Comparison of ENCODE assay signal across 13 cellular contexts in genomic region chr15:63999177-63999576, GRCh38. TPM values are rescaled to one million over a fixed set of nuclear protein-coding genes. Genes with fewer than 3 reads are reported as not detected.
DNase-seq lines count a peak whose midpoint lies in the region; ATAC-seq and TF ChIP-seq lines count a peak whose summit lies in the region.
"Had no signal": no experiment of that assay in that cellular context is flagged by ENCODE, and none has a peak within 500 bp of the region (broad histone marks: within the 10 kb centered on the region; RNA-seq: fewer than 3 reads in every experiment).

No MANE protein-coding gene starts in this region.

- H3K4me1 ChIP-seq in gastroesophageal sphincter (peaks cover 0 to 14% (median 0%) of the 10 kb centered on the region in 3 donors), ovary (ENCODE audit: insufficient read depth) (peaks cover 8% of the 10 kb centered on the region)

- no peaks in the 10 kb centered on the region for H3K9me3 Mint-ChIP-seq in activated naive CD4-positive, alpha-beta T cell treated with anti-CD3 and anti-CD28 coated beads, Interleukin-2, amount 50 U/mL, for 72 hours
- H3K9me3 Mint-ChIP-seq: stimulated activated naive CD8-positive, alpha-beta T cell treated with anti-CD3 and anti-CD28 coated beads, Interleukin-15, Interleukin-2, amounts not matched to agents 100 ng/mL and 50 ng/mL, for 24 hours had no signal

- H3K27ac Mint-ChIP-seq in activated naive CD4-positive, alpha-beta T cell treated with anti-CD3 and anti-CD28 coated beads, Interleukin-2, amount 50 U/mL, for 72 hours = no peak overlapping the region
- H3K27ac Mint-ChIP-seq: stimulated activated naive CD8-positive, alpha-beta T cell treated with anti-CD3 and anti-CD28 coated beads, Interleukin-15, Interleukin-2, amounts not matched to agents 100 ng/mL and 50 ng/mL, for 24 hours had no signal

- TF ChIP-seq EP300 in gastroesophageal sphincter (IDR thresholded peaks at IDR 0.05) (no peak), ovary (IDR thresholded peaks at IDR 0.05) (no peak)

- TF ChIP-seq CTCF in gastroesophageal sphincter (IDR thresholded peaks at IDR 0.05) = no peak
- TF ChIP-seq CTCF in ovary (IDR thresholded peaks at IDR 0.05) = no peak

- peaks cover 9% of the 10 kb centered on the region for H3K27me3 ChIP-seq in gastroesophageal sphincter
- H3K27me3 ChIP-seq in ovary = no peaks in the 10 kb centered on the region

- TF ChIP-seq POLR2A in gastroesophageal sphincter (IDR thresholded peaks at IDR 0.05) = no peak
- TF ChIP-seq POLR2A in ovary (IDR thresholded peaks at IDR 0.05) = no peak

- H3K27ac ChIP-seq in gastroesophageal sphincter (no peak overlapping the region), ovary (no peak overlapping the region)
- H3K27ac ChIP-seq: C4-2B had no signal

- no CpG with 5 or more reads among the region's 3 CpGs for WGBS in gastroesophageal sphincter (ENCODE audit: low coverage in 1 of 2), 2 donors
- WGBS in ovary, 3 donors = 0 to 8% (median 0%) methylated on average over 3 of the region's 3 CpGs

- peak; percentile 45 for ATAC-seq in gastroesophageal sphincter
- no peak for ATAC-seq in activated naive CD4-positive, alpha-beta T cell treated with anti-CD3 and anti-CD28 coated beads, Interleukin-2, amount 50 U/mL, for 72 hours
- no peak for ATAC-seq in HG03045 (IDR thresholded peaks at IDR 0.05; ENCODE audit: unreplicated experiment)

- H3K4me3 ChIP-seq in gastroesophageal sphincter (no peak overlapping the region), ovary (no peak overlapping the region)

- DNase-seq in EH (ENCODE audit: low read depth) = peak; percentile 44
- DNase-seq in NCI-H69 (lab: John Stamatoyannopoulos, UW) = peak; percentile 55
- peak in 3 of 5 donors; percentile 20 to 47 (median 45) for DNase-seq in ovary
- DNase-seq in activated naive CD4-positive, alpha-beta T cell treated with anti-CD3 and anti-CD28 coated beads, Interleukin-2, amount 50 U/mL, for 72 hours (ENCODE audit: low spot score in 2 of 2) = no peak
- DNase-seq in NCI-H345 (lab: John Stamatoyannopoulos, UW) = no peak
- no peak for DNase-seq in D341Med (ENCODE audit: low spot score)
- DNase-seq: activated naive CD4-positive, alpha-beta T cell treated with Interleukin-2 at 50 U/mL for 16 hours; mammary epithelial cell; NCI-H1092 had no signal

- H3K36me3 ChIP-seq in gastroesophageal sphincter (no peaks in the 10 kb centered on the region), ovary (no peaks in the 10 kb centered on the region)

- H3K36me3 Mint-ChIP-seq in activated naive CD4-positive, alpha-beta T cell treated with anti-CD3 and anti-CD28 coated beads, Interleukin-2, amount 50 U/mL, for 72 hours = no peaks in the 10 kb centered on the region

- intact Hi-C loops in ovary (cut with DNase I) = no loop called here

- H3K9me3 ChIP-seq in gastroesophageal sphincter (no peaks in the 10 kb centered on the region), ovary (no peaks in the 10 kb centered on the region)

RNA-seq across cellular contexts. Expression of gene DAPK2, which starts 47.1 kb away (rescaled TPM):
- 1 to 10 TPM; 2.0 to 9.5 (median 6.4) TPM for total RNA-seq in gastroesophageal sphincter
- 1 to 10 TPM in 6 of 7 donors, under 1 TPM in 1; 0.77 to 6.2 (median 1.7) TPM for total RNA-seq in ovary
- 1 to 10 TPM; 2.5 to 2.7 TPM for polyA plus RNA-seq in ovary
- total RNA-seq in activated naive CD4-positive, alpha-beta T cell treated with anti-CD3 and anti-CD28 coated beads, Interleukin-2, amount 50 U/mL, for 72 hours = 1 to 10 TPM in 1 of 2 donors, under 1 TPM in 1; 0.62 to 1.0 TPM

Comparison
In these comparisons a context has a peak if more than half of its experiments do, and no peak if none do; other contexts are left out.
1. DNase-seq: peak in EH (single experiment), NCI-H69 (single experiment) and ovary (3 of 5); none in activated naive CD4-positive, alpha-beta T cell treated with anti-CD3 and anti-CD28 coated beads, Interleukin-2, amount 50 U/mL, for 72 hours (0 of 2), NCI-H345 (single experiment) and D341Med (single experiment).